Comparison of ENCODE assay signal across 10 cellular contexts in the genomic region with DNA sequence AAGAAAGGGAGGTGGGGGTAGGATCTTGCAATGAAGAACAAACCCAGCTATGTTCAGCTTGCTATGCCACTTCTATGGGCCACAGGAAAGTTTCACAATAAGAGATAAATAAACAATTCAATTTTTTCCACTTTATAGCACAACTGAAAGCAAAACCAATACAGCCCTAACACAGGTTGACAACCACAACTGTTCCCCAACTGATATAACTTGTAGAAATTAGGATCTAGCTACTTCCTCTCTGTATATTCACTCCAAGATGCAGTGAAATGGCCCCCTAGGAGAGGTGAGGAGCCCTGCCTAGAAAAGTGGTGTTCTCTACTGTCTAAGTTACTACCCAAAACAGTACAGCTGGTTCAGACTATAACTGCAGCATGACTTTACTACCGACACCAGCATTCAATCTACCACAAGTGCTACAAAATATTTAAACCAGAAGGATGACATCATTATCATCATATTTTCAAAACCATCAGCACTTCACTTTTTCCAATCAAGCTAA.
A peak's percentile ranks its signal among the peaks of the same experiment; 100 is the strongest.
DNase-seq lines count a peak whose midpoint lies in the region; ATAC-seq and TF ChIP-seq lines count a peak whose summit lies in the region.
"Had no signal": no experiment of that assay in that cellular context is flagged by ENCODE, and none has a peak within 500 bp of the region (broad histone marks: within the 10 kb centered on the region; RNA-seq: fewer than 3 reads in every experiment).

No MANE protein-coding gene starts in this region.

- TF ChIP-seq POLR2A in erythroblast (IDR thresholded peaks at IDR 0.05; ENCODE audit: low read length) = no peak

- H3K4me3 ChIP-seq in GM06990 (replicated peaks; ENCODE audit: low read depth, low read length) = peak overlapping the region; percentile 23
- H3K4me3 ChIP-seq in left lung = no peak overlapping the region
- no peak overlapping the region for H3K4me3 ChIP-seq in right cardiac atrium (ENCODE audit: low read length)
- H3K4me3 ChIP-seq: gastroesophageal sphincter, pancreas had no signal

- H3K36me3 ChIP-seq in GM06990 (ENCODE audit: control insufficient read depth, insufficient read depth, low read length) (no peaks in the 10 kb centered on the region), left lung (no peaks in the 10 kb centered on the region)
- H3K36me3 ChIP-seq: gastroesophageal sphincter, pancreas had no signal

- H3K4me1 ChIP-seq in left lung (peaks cover 0 to 55% of the 10 kb centered on the region in 2 donors), right cardiac atrium (ENCODE audit: control insufficient read depth, insufficient read depth, low read length) (peaks cover 3% of the 10 kb centered on the region)
- H3K4me1 ChIP-seq: gastroesophageal sphincter had no signal

- intact Hi-C loops in left lung (cut with DNase I) = no loop called here
- intact Hi-C loops in right cardiac atrium (cut with DNase I) = no loop called here

- ATAC-seq in GM21825 (IDR thresholded peaks at IDR 0.05; ENCODE audit: unreplicated experiment) (peak; percentile 34), left lung (peak; percentile 43), right cardiac atrium (no peak)
- ATAC-seq: gastroesophageal sphincter had no signal

- TF ChIP-seq CTCF in GM06990 (IDR thresholded peaks at IDR 0.05; ENCODE audit: insufficient read depth, low read length, poor library complexity, severe bottlenecking) = no peak
- no peak for TF ChIP-seq CTCF in left lung (IDR thresholded peaks at IDR 0.05)

- H3K27me3 ChIP-seq in GM06990 (replicated peaks; ENCODE audit: control insufficient read depth, insufficient read depth, low read length) (no peaks in the 10 kb centered on the region), left lung (no peaks in the 10 kb centered on the region), right cardiac atrium (ENCODE audit: control insufficient read depth, insufficient read depth) (no peaks in the 10 kb centered on the region)
- H3K27me3 ChIP-seq: gastroesophageal sphincter, pancreas had no signal

- H3K9me3 ChIP-seq in left lung (no peaks in the 10 kb centered on the region), right cardiac atrium (ENCODE audit: control insufficient read depth, low read length) (no peaks in the 10 kb centered on the region)
- H3K9me3 ChIP-seq: gastroesophageal sphincter, pancreas had no signal

- H3K27ac ChIP-seq in left lung (peak overlapping the region in 1 of 2 donors; percentile 40), right cardiac atrium (ENCODE audit: low read length) (no peak overlapping the region)
- H3K27ac ChIP-seq: gastroesophageal sphincter, pancreas had no signal

- 88% methylated on average over 1 of the region's 1 CpG for WGBS in right cardiac atrium

- DNase-seq in GM06990 (ENCODE audit: extremely low read depth, insufficient read length) (no peak), NOMO-1 treated with dmso at 0.1 percent for 144 hours (lab: John Stamatoyannopoulos, UW; ENCODE audit: unreplicated experiment) (peak; percentile 9), left lung (no peak), erythroblast (lab: John Stamatoyannopoulos, UW) (no peak), NCI-H1436 treated with DMSO at 0.1 percent for 48 hours (lab: John Stamatoyannopoulos, UW) (no peak), right cardiac atrium (no peak), anterior cingulate cortex (lab: John Stamatoyannopoulos, UW) (no peak)
- DNase-seq: pancreas had no signal

Comparison
In these comparisons a context has a peak if more than half of its experiments do, and no peak if none do; other contexts are left out.
1. ATAC-seq: peak in GM21825 (single experiment) and left lung (single experiment); none in right cardiac atrium (0 of 2).